30 cellular contexts compared by ENCODE assay signal in genomic region chrX:70088791-70089190, GRCh38. TPM values are rescaled to one million over a fixed set of nuclear protein-coding genes. Genes with fewer than 3 reads are reported as not detected.
"Had no signal": no experiment of that assay in that cellular context is flagged by ENCODE, and none has a peak within 500 bp of the region (broad histone marks: within the 10 kb centered on the region; RNA-seq: fewer than 3 reads in every experiment).

No MANE protein-coding gene starts in this region.

- H3K27ac ChIP-seq: dorsolateral prefrontal cortex, gastrocnemius medialis, neutrophil, sigmoid colon, testis, transverse colon had no signal

- H3K4me1 Mint-ChIP-seq: nephron progenitor cell; stimulated activated naive B cell treated with anti-CD40 and anti-IgM and Interleukin-4, amounts not matched to agents 10 μg/mL and 1 μg/mL and 100 μg/mL, for 72 hours; stimulated activated naive CD8-positive, alpha-beta T cell treated with anti-CD3 and anti-CD28 coated beads, Interleukin-15, amount 100 ng/mL, for 72 hours had no signal

- H3K36me3 ChIP-seq: esophagus muscularis mucosa, gastrocnemius medialis, heart right ventricle, neutrophil, right atrium auricular region, sigmoid colon, transverse colon had no signal

- H3K4me3 Mint-ChIP-seq: naive thymus-derived CD4-positive, alpha-beta T cell; nephron progenitor cell; stimulated activated naive B cell treated with anti-CD40 and anti-IgM and Interleukin-4, amounts not matched to agents 10 μg/mL and 1 μg/mL and 100 μg/mL, for 72 hours; stimulated activated naive CD8-positive, alpha-beta T cell treated with anti-CD3 and anti-CD28 coated beads, Interleukin-15, amount 100 ng/mL, for 72 hours had no signal

- H3K9me3 ChIP-seq: esophagus muscularis mucosa, gastrocnemius medialis, heart right ventricle, neutrophil, right atrium auricular region, sigmoid colon, testis, transverse colon had no signal

- H3K4me1 ChIP-seq: testis, transverse colon had no signal

- H3K27me3 ChIP-seq: esophagus muscularis mucosa, gastrocnemius medialis, neutrophil, right atrium auricular region, sigmoid colon, testis, transverse colon had no signal

- H3K9me3 Mint-ChIP-seq: naive thymus-derived CD4-positive, alpha-beta T cell; stimulated activated naive B cell treated with anti-CD40 and anti-IgM and Interleukin-4, amounts not matched to agents 10 μg/mL and 1 μg/mL and 100 μg/mL, for 72 hours; stimulated activated naive CD8-positive, alpha-beta T cell treated with anti-CD3 and anti-CD28 coated beads, Interleukin-15, amount 100 ng/mL, for 72 hours had no signal

- H3K36me3 Mint-ChIP-seq: naive thymus-derived CD4-positive, alpha-beta T cell; stimulated activated naive B cell treated with anti-CD40 and anti-IgM and Interleukin-4, amounts not matched to agents 10 μg/mL and 1 μg/mL and 100 μg/mL, for 72 hours had no signal

- H3K27ac Mint-ChIP-seq: nephron progenitor cell; stimulated activated naive B cell treated with anti-CD40 and anti-IgM and Interleukin-4, amounts not matched to agents 10 μg/mL and 1 μg/mL and 100 μg/mL, for 72 hours had no signal

- H3K27me3 Mint-ChIP-seq: stimulated activated naive CD8-positive, alpha-beta T cell treated with anti-CD3 and anti-CD28 coated beads, Interleukin-15, amount 100 ng/mL, for 72 hours had no signal

- FAIRE-seq: endometrium, islet of Langerhans had no signal

- ATAC-seq: gastrocnemius medialis; naive thymus-derived CD4-positive, alpha-beta T cell; stimulated activated naive B cell treated with anti-CD40 and anti-IgM and Interleukin-4, amounts not matched to agents 10 μg/mL and 1 μg/mL and 100 μg/mL, for 72 hours; stimulated activated naive CD8-positive, alpha-beta T cell treated with anti-CD3 and anti-CD28 coated beads, Interleukin-15, amount 100 ng/mL, for 72 hours had no signal

- H3K4me3 ChIP-seq: dorsolateral prefrontal cortex, esophagus muscularis mucosa, gastrocnemius medialis, heart right ventricle, lung, right atrium auricular region, sigmoid colon, skin epidermis, testis, transverse colon had no signal

- DNase-seq: cortex of kidney; dorsolateral prefrontal cortex; effector memory CD4-positive, alpha-beta T cell; gastrocnemius medialis; heart right ventricle; hypothalamus; left ventricle myocardium superior; mesenchymal stem cell; naive thymus-derived CD4-positive, alpha-beta T cell; nephron progenitor cell; posterior cingulate gyrus; sigmoid colon; stimulated activated CD4-positive, alpha-beta T cell treated with anti-CD3 and anti-CD28 coated beads, Interleukin-2, amount 100 ng/mL, for 24 hours; stimulated activated CD4-positive, alpha-beta T cell treated with anti-CD3 and anti-CD28 coated beads, Interleukin-4, amount 100 ng/mL, for 4 hours; stimulated activated naive B cell treated with anti-CD40 and anti-IgM and Interleukin-4, amounts not matched to agents 10 μg/mL and 1 μg/mL and 100 μg/mL, for 72 hours; stimulated activated naive CD8-positive, alpha-beta T cell treated with anti-CD3 and anti-CD28 coated beads, Interleukin-15, amount 100 ng/mL, for 72 hours; testis; transverse colon had no signal

RNA-seq across cellular contexts. Expression of gene OTUD6A, which starts 26.5 kb away (rescaled TPM):
- total RNA-seq: esophagus muscularis mucosa; fibroblast of villous mesenchyme; gastrocnemius medialis; heart right ventricle; left ventricle myocardium superior; lung; naive thymus-derived CD4-positive, alpha-beta T cell; osteoblast; pulmonary artery endothelial cell; right atrium auricular region; sigmoid colon; subcutaneous adipose tissue; transverse colon; ureter had no signal

RNA-seq across cellular contexts. Expression of gene AWAT2, which starts 39.1 kb away (rescaled TPM):
- total RNA-seq: dorsolateral prefrontal cortex; esophagus muscularis mucosa; fibroblast of villous mesenchyme; gastrocnemius medialis; heart right ventricle; left ventricle myocardium superior; lung; naive thymus-derived CD4-positive, alpha-beta T cell; osteoblast; right atrium auricular region; sigmoid colon; transverse colon; ureter had no signal
